17 cellular contexts compared by ENCODE assay signal in the genomic region with DNA sequence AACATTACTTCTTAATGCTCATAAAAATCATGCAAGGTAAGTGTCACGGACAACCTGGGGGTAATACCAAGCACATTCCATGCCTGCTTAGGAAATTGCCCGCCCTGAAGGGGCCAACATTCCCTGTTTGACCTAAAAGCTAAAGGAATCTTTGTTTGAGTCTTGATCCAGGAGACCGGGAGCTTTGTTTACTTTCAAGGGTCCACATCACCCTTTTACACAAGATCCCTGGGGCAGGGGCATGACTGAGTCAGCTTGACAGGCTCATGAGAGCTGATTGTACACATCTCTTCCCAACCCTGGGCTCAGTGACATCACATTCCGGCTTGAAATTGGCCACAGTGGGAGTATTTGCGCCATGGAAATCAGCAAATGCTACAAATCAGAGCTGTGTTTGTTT.
A peak's percentile ranks its signal among the peaks of the same experiment; 100 is the strongest.
DNase-seq lines count a peak whose midpoint lies in the region; ATAC-seq, FAIRE-seq and TF ChIP-seq lines count a peak whose summit lies in the region.
"Had no signal": no experiment of that assay in that cellular context is flagged by ENCODE, and none has a peak within 500 bp of the region (broad histone marks: within the 10 kb centered on the region; RNA-seq: fewer than 3 reads in every experiment).

No MANE protein-coding gene starts in this region.

- H3K4me3 ChIP-seq in HepG2 (replicated peaks in 1 of 3; ENCODE audit: insufficient read depth in 1 of 3, low read depth in 2 of 3, low read length in 3 of 3): no peak overlapping the region
- H3K4me3 ChIP-seq in right lobe of liver: no peak overlapping the region
- H3K4me3 ChIP-seq in endodermal cell (ENCODE audit: low read length): no peak overlapping the region
- H3K4me3 ChIP-seq: GM12878 had no signal

- H3K27me3 ChIP-seq in HepG2 (ENCODE audit: control insufficient read depth in 1 of 2, insufficient read depth in 2 of 2, low read length in 2 of 2) (no peaks in the 10 kb centered on the region; a peak in 1 of 5 replicates), right lobe of liver (no peaks in the 10 kb centered on the region), endodermal cell (ENCODE audit: control insufficient read depth, insufficient read depth, low read length, poor library complexity, severe bottlenecking) (peaks cover 6% of the 10 kb centered on the region)

- 40% methylated on average over 5 of the region's 5 CpGs for WGBS in HepG2 (ENCODE audit: low lambda C conversion rate)
- 51% methylated on average over 3 of the region's 5 CpGs for WGBS in right lobe of liver (ENCODE audit: insufficient coverage, low coverage, low lambda C conversion rate, missing lambda C conversion rate)
- WGBS in endodermal cell (ENCODE audit: insufficient coverage in 1 of 2, insufficient read length in 1 of 2), 2 experiments: 84 to 89% methylated on average over 2 to 5 of the region's 5 CpGs

- no peak overlapping the region for H2AFZ ChIP-seq in HepG2 (ENCODE audit: low read length)

- no peak overlapping the region for H3K27ac ChIP-seq in HepG2 (ENCODE audit: extremely low read length, insufficient read depth, low read length)
- H3K27ac ChIP-seq in right lobe of liver: no peak overlapping the region
- no peak overlapping the region for H3K27ac ChIP-seq in endodermal cell (ENCODE audit: low read depth, low read length)
- H3K27ac ChIP-seq: 22Rv1 had no signal

- H3K27me3 Mint-ChIP-seq in neural crest cell (ENCODE audit: low read depth): no peaks in the 10 kb centered on the region
- H3K27me3 Mint-ChIP-seq in activated CD4-positive, alpha-beta T cell treated with anti-CD3 and anti-CD28 coated beads for 36 hours: peaks cover 6% of the 10 kb centered on the region
- H3K27me3 Mint-ChIP-seq in endodermal cell (ENCODE audit: insufficient read depth): no peaks in the 10 kb centered on the region

- H3K9me3 ChIP-seq in HepG2 (ENCODE audit: low read length) (no peaks in the 10 kb centered on the region), right lobe of liver (no peaks in the 10 kb centered on the region), endodermal cell (ENCODE audit: control insufficient read depth, low read length) (no peaks in the 10 kb centered on the region)

- H4K20me1 ChIP-seq in HepG2 (ENCODE audit: insufficient read depth, low read length): no peaks in the 10 kb centered on the region

- FAIRE-seq in HepG2 (lab: Jason Lieb, UNC): no peak
- FAIRE-seq: GM12878, HTR-8/SVneo had no signal

- in situ Hi-C loops in HepG2 (cut with HindIII; ENCODE audit: extremely low pct_ligation_motif_present, low pct_unique_long_range_greater_than_20kb): no loop called here

- H3K4me2 ChIP-seq in HepG2 (ENCODE audit: low read depth, low read length): no peak overlapping the region

- no peak for TF ChIP-seq RAD21 in HepG2 (CRISPR knock-in tag; IDR thresholded peaks at IDR 0.05)

- no peak overlapping the region for H3K4me3 Mint-ChIP-seq in neural crest cell
- H3K4me3 Mint-ChIP-seq in activated CD4-positive, alpha-beta T cell treated with anti-CD3 and anti-CD28 coated beads for 36 hours: no peak overlapping the region
- no peak overlapping the region for H3K4me3 Mint-ChIP-seq in endodermal cell
- H3K4me3 Mint-ChIP-seq: CD14-positive monocyte; CD8-positive, alpha-beta T cell; H9 had no signal

- TF ChIP-seq EP300 in HepG2 (IDR thresholded peaks at IDR 0.05; ENCODE audit: low read depth in 2 of 2, low read length in 2 of 2) (no peak), HepG2 (CRISPR knock-in tag; IDR thresholded peaks at IDR 0.05; ENCODE audit: borderline replicate concordance) (no peak)

- no peaks in the 10 kb centered on the region for H3K79me2 ChIP-seq in HepG2 (ENCODE audit: insufficient read depth, low read length)

- TF ChIP-seq CTCF in HepG2 (CRISPR knock-in tag; IDR thresholded peaks at IDR 0.05): no peak
- no peak for TF ChIP-seq CTCF in right lobe of liver (IDR thresholded peaks at IDR 0.05)
- TF ChIP-seq CTCF in neural crest cell (conservative IDR thresholded peaks at IDR 0.05): no peak
- no peak for TF ChIP-seq CTCF in endodermal cell (conservative IDR thresholded peaks at IDR 0.05)

- H3K4me1 ChIP-seq in HepG2 (ENCODE audit: insufficient read depth, low read length): peaks cover 18% of the 10 kb centered on the region
- H3K4me1 ChIP-seq in right lobe of liver: no peaks in the 10 kb centered on the region
- H3K4me1 ChIP-seq in endodermal cell (ENCODE audit: control insufficient read depth, insufficient read depth, low read length): no peaks in the 10 kb centered on the region

- H3K36me3 Mint-ChIP-seq in neural crest cell (ENCODE audit: low read depth) (no peaks in the 10 kb centered on the region), endodermal cell (ENCODE audit: low read depth) (no peaks in the 10 kb centered on the region)
- H3K36me3 Mint-ChIP-seq in activated CD4-positive, alpha-beta T cell treated with anti-CD3 and anti-CD28 coated beads for 36 hours (ENCODE audit: low read depth): no peaks in the 10 kb centered on the region
- H3K36me3 Mint-ChIP-seq: CD8-positive, alpha-beta T cell had no signal

- H3K27ac Mint-ChIP-seq in neural crest cell (ENCODE audit: unreplicated experiment): peak overlapping the region; percentile 60
- no peak overlapping the region for H3K27ac Mint-ChIP-seq in activated CD4-positive, alpha-beta T cell treated with anti-CD3 and anti-CD28 coated beads for 36 hours
- no peak overlapping the region for H3K27ac Mint-ChIP-seq in endodermal cell
- H3K27ac Mint-ChIP-seq: CD8-positive, alpha-beta T cell; H9 had no signal

- no peak for TF ChIP-seq POLR2A in HepG2 (IDR thresholded peaks at IDR 0.05; ENCODE audit: insufficient read depth in 1 of 2, low read depth in 2 of 2, low read length in 2 of 2)
- TF ChIP-seq POLR2A in right lobe of liver (IDR thresholded peaks at IDR 0.05): no peak

- no peaks in the 10 kb centered on the region for H3K36me3 ChIP-seq in HepG2 (replicated peaks in 1 of 2; ENCODE audit: control insufficient read depth in 1 of 2, insufficient read depth in 2 of 2, low read length in 2 of 2)
- no peaks in the 10 kb centered on the region for H3K36me3 ChIP-seq in right lobe of liver
- H3K36me3 ChIP-seq in endodermal cell (ENCODE audit: control insufficient read depth, insufficient read depth, low read length): no peaks in the 10 kb centered on the region

- H3K9ac ChIP-seq in HepG2 (ENCODE audit: insufficient read depth, low read depth, low read length) (no peak overlapping the region), endodermal cell (ENCODE audit: extremely low read depth, low read length, poor library complexity, severe bottlenecking) (no peak overlapping the region)

- CTCF ChIA-PET in HepG2 (lab: Yijun Ruan, JAX; ENCODE audit: low intra/inter-chr PET ratio, low total read pairs): no interaction called here
- CTCF ChIA-PET in activated CD4-positive, alpha-beta T cell treated with anti-CD3 and anti-CD28 coated beads for 36 hours (lab: Charles Lee): no interaction called here

- ATAC-seq in HepG2: no peak
- ATAC-seq in right lobe of liver: no peak
- ATAC-seq in activated CD4-positive, alpha-beta T cell treated with anti-CD3 and anti-CD28 coated beads for 36 hours: no peak
- ATAC-seq: CD8-positive, alpha-beta T cell; GM12878 had no signal

- peak; percentile 4 for DNase-seq in HepG2 (ENCODE audit: low spot score)
- no peak for DNase-seq in right lobe of liver
- peak; percentile 40 for DNase-seq in foreskin melanocyte
- DNase-seq in neural crest cell (ENCODE audit: low read depth, low spot score): no peak
- peak; percentile 38 for DNase-seq in renal cortical epithelial cell (ENCODE audit: low read depth)
- no peak for DNase-seq in activated CD4-positive, alpha-beta T cell treated with anti-CD3 and anti-CD28 coated beads for 36 hours
- no peak for DNase-seq in midbrain (lab: John Stamatoyannopoulos, UW)
- DNase-seq in endodermal cell: no peak
- DNase-seq: CD8-positive, alpha-beta T cell; COR-L47; DND-41; GOT3; H9 had no signal

- no TSS peak for BruUV-seq in HepG2 (replicated peaks; lab: Mats Ljungman, UMichigan)

- H3K4me1 Mint-ChIP-seq in neural crest cell: peaks cover 49% of the 10 kb centered on the region
- H3K4me1 Mint-ChIP-seq in activated CD4-positive, alpha-beta T cell treated with anti-CD3 and anti-CD28 coated beads for 36 hours: no peaks in the 10 kb centered on the region
- H3K4me1 Mint-ChIP-seq in endodermal cell: peaks cover 18% of the 10 kb centered on the region

- no peaks in the 10 kb centered on the region for H3K9me3 Mint-ChIP-seq in neural crest cell
- H3K9me3 Mint-ChIP-seq in activated CD4-positive, alpha-beta T cell treated with anti-CD3 and anti-CD28 coated beads for 36 hours (ENCODE audit: low read depth): no peaks in the 10 kb centered on the region
- H3K9me3 Mint-ChIP-seq in endodermal cell: no peaks in the 10 kb centered on the region
- H3K9me3 Mint-ChIP-seq: CD8-positive, alpha-beta T cell; H9 had no signal

- intact Hi-C loops in HepG2 (cut with micrococcal nuclease; ENCODE audit: unreplicated experiment) (no loop called here), right lobe of liver (cut with DNase I) (no loop called here)
- intact Hi-C loops in activated CD4-positive, alpha-beta T cell treated with anti-CD3 and anti-CD28 coated beads for 36 hours (cut with DNase I, micrococcal nuclease): no loop called here

- POLR2A ChIA-PET in HepG2 (lab: Yijun Ruan, JAX): no interaction called here
- POLR2A ChIA-PET in activated CD4-positive, alpha-beta T cell treated with anti-CD3 and anti-CD28 coated beads for 36 hours (lab: Charles Lee): no interaction called here

TF ChIP-seq in HepG2, 621 proteins besides CTCF, POLR2A, EP300 and RAD21:
- TF ChIP-seq SOX13 (IDR thresholded peaks at IDR 0.05): no peak
- TF ChIP-seq SOX13 (CRISPR knock-in tag; conservative IDR thresholded peaks at IDR 0.05 in 1 of 2, IDR thresholded peaks at IDR 0.05 in 1 of 2): no peak
- no peak for TF ChIP-seq ZBTB44 (CRISPR knock-in tag; IDR thresholded peaks at IDR 0.05)
- TF ChIP-seq CENPT (CRISPR knock-in tag; IDR thresholded peaks at IDR 0.05; ENCODE audit: low read depth): no peak
TF ChIP-seq in HepG2: peak in this region for 0.

Comparison
In these comparisons a context has a peak if more than half of its experiments do, and no peak if none do; other contexts are left out.
1. DNase-seq: peak in HepG2 (single experiment), foreskin melanocyte (single experiment) and renal cortical epithelial cell (single experiment); none in right lobe of liver (0 of 3), neural crest cell (single experiment), activated CD4-positive, alpha-beta T cell treated with anti-CD3 and anti-CD28 coated beads for 36 hours (single experiment), midbrain (single experiment) and endodermal cell (single experiment).